In the genomic region with DNA sequence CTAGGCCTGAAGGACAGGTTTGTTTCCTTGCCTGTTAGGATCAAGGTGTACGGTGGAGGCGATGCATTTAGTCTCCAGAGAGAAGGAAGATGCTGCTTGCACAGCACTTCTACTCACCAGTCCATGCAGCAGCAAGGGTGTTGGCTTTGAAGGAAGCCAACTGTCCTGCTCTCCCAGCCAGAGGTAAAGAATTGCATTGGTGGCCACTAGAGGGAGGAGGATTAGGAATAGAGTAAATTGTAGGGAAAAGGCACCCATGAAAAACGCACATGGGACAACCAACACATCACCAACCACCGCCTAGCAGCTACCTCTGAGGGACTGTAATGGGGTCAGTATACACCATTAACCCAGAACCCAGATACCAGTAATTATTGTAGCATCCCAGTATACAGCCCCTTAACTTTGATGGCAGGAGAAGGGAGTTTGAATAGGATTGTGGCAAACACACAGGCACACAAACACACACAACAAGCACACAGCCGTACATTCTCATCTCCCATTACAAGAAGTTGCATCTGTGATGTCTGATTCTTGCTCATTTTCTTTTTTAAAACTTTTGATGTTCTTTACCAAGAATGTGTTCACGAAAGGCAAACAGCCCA, we compare ENCODE assay signal across 8 cellular contexts.
A peak's percentile ranks its signal among the peaks of the same experiment; 100 is the strongest.
DNase-seq lines count a peak whose midpoint lies in the region; ATAC-seq lines count a peak whose summit lies in the region.

No MANE protein-coding gene starts in this region.

- H3K9me3 ChIP-seq in right cardiac atrium (ENCODE audit: control insufficient read depth, low read length), result no peaks in the 10 kb centered on the region

- intact Hi-C loops in Right ventricle myocardium inferior (cut with DNase I), result loop anchor here (5.0 to 10.0 kb wide), 3 partner anchors 112 to 268 kb away; a partner anchor contains a TSS
- intact Hi-C loops in cardiac septum (cut with DNase I), result loop anchor here (5.0 kb wide), 1 partner anchor 268 kb away; a partner anchor contains a TSS
- intact Hi-C loops in right cardiac atrium (cut with DNase I), result no loop called here

- 81% methylated on average over 6 of the region's 6 CpGs for WGBS in right cardiac atrium

- DNase-seq in Right ventricle myocardium inferior (ENCODE audit: missing footprints) (no peak), cardiac septum (ENCODE audit: low spot score) (no peak), SHP77 treated with DMSO at 0.1 percent for 48 hours (lab: John Stamatoyannopoulos, UW) (peak; percentile 28), right cardiac atrium (peak in 1 of 3 donors; percentile 25), OCI-M2 (lab: John Stamatoyannopoulos, UW; ENCODE audit: unreplicated experiment) (no peak)
- DNase-seq in stimulated activated CD4-positive, alpha-beta T cell treated with anti-CD3 and anti-CD28 coated beads, Interleukin-12 subunit alpha, Interleukin-12 subunit beta, amount 100 ng/mL, for 4 hours, result no peak

- no peak overlapping the region for H3K27ac ChIP-seq in right cardiac atrium (ENCODE audit: low read length)

- ATAC-seq in Right ventricle myocardium inferior, result peak; percentile 50
- peak; percentile 53 to 62 for ATAC-seq in right cardiac atrium
- no peak for ATAC-seq in HG02852 (IDR thresholded peaks at IDR 0.05; ENCODE audit: unreplicated experiment)
- ATAC-seq in GM19463 (IDR thresholded peaks at IDR 0.05; ENCODE audit: unreplicated experiment), result no peak

- H3K27me3 ChIP-seq in right cardiac atrium (ENCODE audit: control insufficient read depth, insufficient read depth), result no peaks in the 10 kb centered on the region

- no peak overlapping the region for H3K4me3 ChIP-seq in right cardiac atrium (ENCODE audit: low read length)

- no peaks in the 10 kb centered on the region for H3K4me1 ChIP-seq in right cardiac atrium (ENCODE audit: control insufficient read depth, insufficient read depth, low read length)

Comparison
In these comparisons a context has a peak if more than half of its experiments do, and no peak if none do; other contexts are left out.
1. intact Hi-C loops: an anchor here in Right ventricle myocardium inferior (5.0 to 10.0 kb wide) and cardiac septum (5.0 kb wide); none called in right cardiac atrium.
2. ATAC-seq: peak in Right ventricle myocardium inferior (single experiment) and right cardiac atrium (2 of 2); none in HG02852 (single experiment) and GM19463 (single experiment).